ENCODE assay signal across 11 cellular contexts in the genomic region with DNA sequence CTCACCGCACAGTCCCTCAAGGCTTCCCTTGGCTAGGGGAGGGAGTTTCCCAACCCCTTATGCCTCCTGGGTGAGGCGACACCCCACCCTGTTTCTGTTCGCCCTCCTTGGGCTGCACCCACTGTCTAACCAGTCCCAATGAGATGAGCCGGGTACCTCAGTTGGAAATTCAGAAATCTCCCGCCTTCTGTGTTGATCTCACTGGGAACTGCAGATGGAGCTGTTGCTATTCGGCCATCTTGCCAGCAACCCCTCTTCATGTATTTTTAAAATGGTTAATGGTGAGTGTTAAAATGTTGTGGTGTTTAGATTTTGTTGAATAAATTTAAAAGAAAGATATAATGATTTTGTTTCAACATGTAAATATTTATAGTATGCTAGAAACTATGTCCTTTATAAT. TPM values are rescaled to one million over a fixed set of nuclear protein-coding genes. Genes with fewer than 3 reads are reported as not detected.
DNase-seq lines count a peak whose midpoint lies in the region; ATAC-seq, FAIRE-seq and TF ChIP-seq lines count a peak whose summit lies in the region.
"Had no signal": no experiment of that assay in that cellular context is flagged by ENCODE, and none has a peak within 500 bp of the region (broad histone marks: within the 10 kb centered on the region; RNA-seq: fewer than 3 reads in every experiment).

No MANE protein-coding gene starts in this region.

- H3K4me1 ChIP-seq in HCT116 (ENCODE audit: control insufficient read depth in 1 of 2, insufficient read depth in 2 of 2, low read length in 2 of 2) (no peaks in the 10 kb centered on the region), upper lobe of left lung (peaks cover 0 to 8% (median 7%) of the 10 kb centered on the region in 4 donors)

- peak; percentile 54 for FAIRE-seq in TTC549 (lab: Jason Lieb, UNC)

- H3K4me3 ChIP-seq in HCT116 (replicated peaks in 1 of 2; ENCODE audit: low read depth in 1 of 2, low read length in 2 of 2): no peak overlapping the region
- no peak overlapping the region for H3K4me3 ChIP-seq in fibroblast of the aortic adventitia (ENCODE audit: low read depth, low read length)
- no peak overlapping the region for H3K4me3 ChIP-seq in upper lobe of left lung

- intact Hi-C loops in HCT116 (cut with micrococcal nuclease): loop anchor here (5.0 kb wide), 2 partner anchors 555 to 705 kb away; no protein-coding TSS in a partner anchor

- ATAC-seq in HCT116 (peak; percentile 27; the same call in 1 of the 2 replicates), upper lobe of left lung (ENCODE audit: low FRiP score in 2 of 2) (no peak)
- ATAC-seq in activated CD8-positive, alpha-beta T cell treated with anti-CD3 and anti-CD28 coated beads, Interleukin-2, amount 10 ng/mL, durations not matched to agents 7 days and 5 days: no peak

- H3K27ac ChIP-seq in HCT116 (ENCODE audit: low read depth, low read length) (no peak overlapping the region), caudate nucleus (ENCODE audit: low read depth, low read length) (no peak overlapping the region), upper lobe of left lung (no peak overlapping the region)

- no peak overlapping the region for H3K9ac ChIP-seq in HCT116 (ENCODE audit: low read length)

- H3K9me3 ChIP-seq in HCT116 (ENCODE audit: control insufficient read depth in 1 of 2, insufficient read depth in 1 of 2, low read depth in 1 of 2, low read length in 2 of 2) (no peaks in the 10 kb centered on the region), upper lobe of left lung (no peaks in the 10 kb centered on the region)
- H3K9me3 ChIP-seq: Caco-2 had no signal

- no peak overlapping the region for H3K4me3 Mint-ChIP-seq in activated CD8-positive, alpha-beta T cell treated with anti-CD3 and anti-CD28 coated beads, Interleukin-2, amount 10 ng/mL, durations not matched to agents 7 days and 5 days
- H3K4me3 Mint-ChIP-seq: activated B cell treated with CpG ODN at 0.5 μM for 24 hours had no signal

- BruUV-seq in HCT116 (replicated peaks; lab: Mats Ljungman, UMichigan): no TSS peak

- H3K79me2 ChIP-seq in HCT116 (ENCODE audit: insufficient read depth, low read length): no peaks in the 10 kb centered on the region; the same call in 1 of the 2 replicates

- no peaks in the 10 kb centered on the region for H3K27me3 Mint-ChIP-seq in activated CD8-positive, alpha-beta T cell treated with anti-CD3 and anti-CD28 coated beads, Interleukin-2, amount 10 ng/mL, durations not matched to agents 7 days and 5 days (ENCODE audit: low read depth)
- H3K27me3 Mint-ChIP-seq: activated B cell treated with CpG ODN at 0.5 μM for 24 hours had no signal

- RAD21 ChIA-PET in HCT116 (lab: Charles Lee; ENCODE audit: low non-redundant PET in 1 of 2, low total read pairs in 2 of 2, uncharacterized antibody in 2 of 2, unreplicated experiment in 2 of 2): interaction anchor here in 1 of 2 experiments (0.6 kb wide), 1 partner anchor 535 kb away, joined by 4 read pairs; no protein-coding TSS in a partner anchor

- H3K9me3 Mint-ChIP-seq in activated CD8-positive, alpha-beta T cell treated with anti-CD3 and anti-CD28 coated beads, Interleukin-2, amount 10 ng/mL, durations not matched to agents 7 days and 5 days (ENCODE audit: insufficient read depth): peaks cover 14% of the 10 kb centered on the region

- no peaks in the 10 kb centered on the region for H3K9me2 ChIP-seq in HCT116 (ENCODE audit: insufficient read depth)

- no peaks in the 10 kb centered on the region for H3K36me3 ChIP-seq in HCT116 (ENCODE audit: control insufficient read depth in 1 of 2, insufficient read depth in 2 of 2, low read length in 2 of 2)
- H3K36me3 ChIP-seq in upper lobe of left lung: no peaks in the 10 kb centered on the region

- peak; percentile 37 to 47 (median 39); a peak in 5 of 6 replicates for TF ChIP-seq CTCF in HCT116 (IDR thresholded peaks at IDR 0.05 in 2 of 3, conservative IDR thresholded peaks at IDR 0.05 in 1 of 3; ENCODE audit: borderline replicate concordance in 1 of 3, insufficient read depth in 1 of 3, low read depth in 2 of 3, low read length in 2 of 3)
- TF ChIP-seq CTCF in fibroblast of the aortic adventitia (IDR thresholded peaks at IDR 0.05; ENCODE audit: insufficient read depth, low read length): peak; percentile 26
- no peak for TF ChIP-seq CTCF in upper lobe of left lung (IDR thresholded peaks at IDR 0.05)

- no peak overlapping the region for H3K4me2 ChIP-seq in HCT116 (ENCODE audit: low read length)

- no peak overlapping the region for H2AFZ ChIP-seq in HCT116 (ENCODE audit: low read depth, low read length, poor library complexity, severe bottlenecking)

- H4K20me1 ChIP-seq in HCT116 (ENCODE audit: insufficient read depth): no peaks in the 10 kb centered on the region

- TF ChIP-seq POLR2A in HCT116 (IDR thresholded peaks at IDR 0.05; ENCODE audit: borderline replicate concordance, extremely low read depth, insufficient read depth, insufficient read length): no peak
- TF ChIP-seq POLR2A in upper lobe of left lung (IDR thresholded peaks at IDR 0.05): no peak

- peaks cover 30% of the 10 kb centered on the region for H3K36me3 Mint-ChIP-seq in activated CD8-positive, alpha-beta T cell treated with anti-CD3 and anti-CD28 coated beads, Interleukin-2, amount 10 ng/mL, durations not matched to agents 7 days and 5 days (ENCODE audit: low read depth)

- DNase-seq in ACHN (peak; percentile 47), HCT116 (ENCODE audit: low read depth, low spot score) (no peak), fibroblast of the aortic adventitia (ENCODE audit: low read depth) (peak; percentile 27), UCSD-AML1 (lab: John Stamatoyannopoulos, UW; ENCODE audit: unreplicated experiment) (no peak), caudate nucleus (lab: John Stamatoyannopoulos, UW) (no peak), upper lobe of left lung (no peak)
- no peak for DNase-seq in activated CD8-positive, alpha-beta T cell treated with anti-CD3 and anti-CD28 coated beads, Interleukin-2, amount 10 ng/mL, durations not matched to agents 7 days and 5 days
- DNase-seq: activated B cell treated with CpG ODN at 0.5 μM for 24 hours, Caco-2, NCI-H526 had no signal

- in situ Hi-C loops in ACHN (cut with HindIII; ENCODE audit: low pct_ligation_motif_present, low pct_unique_long_range_greater_than_20kb, low sequenced_read_pairs): no loop called here

- H3K27ac Mint-ChIP-seq in activated CD8-positive, alpha-beta T cell treated with anti-CD3 and anti-CD28 coated beads, Interleukin-2, amount 10 ng/mL, durations not matched to agents 7 days and 5 days: no peak overlapping the region
- H3K27ac Mint-ChIP-seq: activated B cell treated with CpG ODN at 0.5 μM for 24 hours had no signal

- POLR2A ChIA-PET in HCT116 (lab: Charles Lee): no interaction called here
- POLR2A ChIA-PET in activated CD8-positive, alpha-beta T cell treated with anti-CD3 and anti-CD28 coated beads, Interleukin-2, amount 10 ng/mL, durations not matched to agents 7 days and 5 days (lab: Charles Lee): no interaction called here

- peaks cover 7% of the 10 kb centered on the region for H3K4me1 Mint-ChIP-seq in activated CD8-positive, alpha-beta T cell treated with anti-CD3 and anti-CD28 coated beads, Interleukin-2, amount 10 ng/mL, durations not matched to agents 7 days and 5 days (ENCODE audit: low read depth)

- WGBS in upper lobe of left lung, 2 donors: 90 to 94% methylated on average over 6 of the region's 6 CpGs

- CTCF ChIA-PET in HCT116 (lab: Charles Lee): interaction anchor here (0.6 to 2.0 kb wide), 4 partner anchors 19 to 633 kb away, joined by 3 to 5 read pairs (median 4); no protein-coding TSS in a partner anchor
- CTCF ChIA-PET in activated CD8-positive, alpha-beta T cell treated with anti-CD3 and anti-CD28 coated beads, Interleukin-2, amount 10 ng/mL, durations not matched to agents 7 days and 5 days (lab: Charles Lee): no interaction called here

- TF ChIP-seq RAD21 in HCT116 (IDR thresholded peaks at IDR 0.05; ENCODE audit: low read depth): peak; percentile 60

- no peak for TF ChIP-seq EP300 in upper lobe of left lung (IDR thresholded peaks at IDR 0.05)

- no peaks in the 10 kb centered on the region for H3K27me3 ChIP-seq in HCT116 (ENCODE audit: insufficient read depth, low read length)
- H3K27me3 ChIP-seq in upper lobe of left lung: no peaks in the 10 kb centered on the region

TF ChIP-seq in HCT116, 20 proteins besides CTCF, POLR2A, EP300 and RAD21:
- TF ChIP-seq YY1 (IDR thresholded peaks at IDR 0.05; ENCODE audit: extremely low read depth, insufficient replicate concordance, low read depth, low read length) (peak; percentile 62), ZBTB33 (IDR thresholded peaks at IDR 0.05; ENCODE audit: extremely low read depth, insufficient replicate concordance, low read length) (no peak)

RNA-seq across cellular contexts. Expression of gene UMAD1, which starts 22.0 kb away (rescaled TPM):
- 12.7 TPM for total RNA-seq in HCT116 (2021; ENCODE audit: unreplicated experiment)
- 5.9 and 8.6 TPM in 2 replicates for polyA plus RNA-seq in HCT116 (2012)
- total RNA-seq in fibroblast of the aortic adventitia (ENCODE audit: low replicate concordance): 17.4 and 24.9 TPM in 2 replicates
- total RNA-seq in activated CD8-positive, alpha-beta T cell treated with anti-CD3 and anti-CD28 coated beads, Interleukin-2, amount 10 ng/mL, durations not matched to agents 7 days and 5 days: 10 to 100 TPM; 11.9 to 12.3 TPM
- total RNA-seq in upper lobe of left lung: 10 to 100 TPM in 5 of 6 donors, 1 to 10 TPM in 1; 8.4 to 29.7 (median 13.3) TPM

RNA-seq across cellular contexts. Expression of gene RPA3, which starts 55.9 kb away (rescaled TPM):
- total RNA-seq in HCT116 (2021; ENCODE audit: unreplicated experiment): 87.5 TPM
- polyA plus RNA-seq in HCT116 (2012): 34.1 and 53.5 TPM in 2 replicates
- total RNA-seq in fibroblast of the aortic adventitia (ENCODE audit: low replicate concordance): 40.4 and 44.2 TPM in 2 replicates
- 100 to 1,000 TPM; 117 TPM for total RNA-seq in activated CD8-positive, alpha-beta T cell treated with anti-CD3 and anti-CD28 coated beads, Interleukin-2, amount 10 ng/mL, durations not matched to agents 7 days and 5 days
- total RNA-seq in upper lobe of left lung: 10 to 100 TPM in 5 of 6 donors, 1 to 10 TPM in 1; 6.3 to 31.1 (median 19.5) TPM

Comparison
In these comparisons a context has a peak if more than half of its experiments do, and no peak if none do; other contexts are left out.
1. DNase-seq: peak in ACHN (single experiment) and fibroblast of the aortic adventitia (single experiment); none in HCT116 (single experiment), UCSD-AML1 (single experiment), caudate nucleus (0 of 61), activated CD8-positive, alpha-beta T cell treated with anti-CD3 and anti-CD28 coated beads, Interleukin-2, amount 10 ng/mL, durations not matched to agents 7 days and 5 days (single experiment) and upper lobe of left lung (0 of 2).
2. CTCF ChIP-seq: peak in HCT116 (3 of 3) and fibroblast of the aortic adventitia (single experiment); none in upper lobe of left lung (0 of 6).